2 cellular contexts compared by ENCODE assay signal in the genomic region with DNA sequence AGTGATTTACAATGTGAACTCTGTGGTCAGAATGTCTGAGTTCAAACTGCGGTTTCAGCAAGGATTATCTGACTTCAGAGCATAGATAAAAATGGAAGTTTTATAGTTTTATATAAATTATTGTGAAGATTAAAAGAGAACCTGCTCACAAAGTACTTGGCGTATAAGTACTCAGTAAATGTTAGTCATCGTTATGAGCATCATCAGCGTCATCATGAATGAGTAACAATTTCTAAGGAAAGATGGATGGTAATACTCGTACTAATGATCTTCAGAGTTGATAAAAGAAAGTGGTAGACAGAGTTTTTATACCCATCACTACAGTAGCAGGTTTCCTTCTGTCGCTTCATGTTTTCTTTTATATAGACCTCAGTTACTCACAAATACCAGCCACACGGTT.
TF ChIP-seq lines count a peak whose summit lies in the region.

No MANE protein-coding gene starts in this region.

TF ChIP-seq in SK-N-SH, 30 proteins besides CTCF, POLR2A, EP300 and RAD21 (continued from another document):
- TF ChIP-seq, protein P1, sequence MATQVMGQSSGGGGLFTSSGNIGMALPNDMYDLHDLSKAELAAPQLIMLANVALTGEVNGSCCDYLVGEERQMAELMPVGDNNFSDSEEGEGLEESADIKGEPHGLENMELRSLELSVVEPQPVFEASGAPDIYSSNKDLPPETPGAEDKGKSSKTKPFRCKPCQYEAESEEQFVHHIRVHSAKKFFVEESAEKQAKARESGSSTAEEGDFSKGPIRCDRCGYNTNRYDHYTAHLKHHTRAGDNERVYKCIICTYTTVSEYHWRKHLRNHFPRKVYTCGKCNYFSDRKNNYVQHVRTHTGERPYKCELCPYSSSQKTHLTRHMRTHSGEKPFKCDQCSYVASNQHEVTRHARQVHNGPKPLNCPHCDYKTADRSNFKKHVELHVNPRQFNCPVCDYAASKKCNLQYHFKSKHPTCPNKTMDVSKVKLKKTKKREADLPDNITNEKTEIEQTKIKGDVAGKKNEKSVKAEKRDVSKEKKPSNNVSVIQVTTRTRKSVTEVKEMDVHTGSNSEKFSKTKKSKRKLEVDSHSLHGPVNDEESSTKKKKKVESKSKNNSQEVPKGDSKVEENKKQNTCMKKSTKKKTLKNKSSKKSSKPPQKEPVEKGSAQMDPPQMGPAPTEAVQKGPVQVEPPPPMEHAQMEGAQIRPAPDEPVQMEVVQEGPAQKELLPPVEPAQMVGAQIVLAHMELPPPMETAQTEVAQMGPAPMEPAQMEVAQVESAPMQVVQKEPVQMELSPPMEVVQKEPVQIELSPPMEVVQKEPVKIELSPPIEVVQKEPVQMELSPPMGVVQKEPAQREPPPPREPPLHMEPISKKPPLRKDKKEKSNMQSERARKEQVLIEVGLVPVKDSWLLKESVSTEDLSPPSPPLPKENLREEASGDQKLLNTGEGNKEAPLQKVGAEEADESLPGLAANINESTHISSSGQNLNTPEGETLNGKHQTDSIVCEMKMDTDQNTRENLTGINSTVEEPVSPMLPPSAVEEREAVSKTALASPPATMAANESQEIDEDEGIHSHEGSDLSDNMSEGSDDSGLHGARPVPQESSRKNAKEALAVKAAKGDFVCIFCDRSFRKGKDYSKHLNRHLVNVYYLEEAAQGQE (IDR thresholded peaks at IDR 0.05; ENCODE audit: low read depth, low read length): no peak
- no peak for TF ChIP-seq FOXJ3 (CRISPR knock-in tag; IDR thresholded peaks at IDR 0.05)

TF ChIP-seq in SK-N-SH treated with all-trans-retinoic acid at 6 μM for 48 hours, 23 proteins besides CTCF, POLR2A, EP300 and RAD21 (continued from another document):
- TF ChIP-seq, protein P2, sequence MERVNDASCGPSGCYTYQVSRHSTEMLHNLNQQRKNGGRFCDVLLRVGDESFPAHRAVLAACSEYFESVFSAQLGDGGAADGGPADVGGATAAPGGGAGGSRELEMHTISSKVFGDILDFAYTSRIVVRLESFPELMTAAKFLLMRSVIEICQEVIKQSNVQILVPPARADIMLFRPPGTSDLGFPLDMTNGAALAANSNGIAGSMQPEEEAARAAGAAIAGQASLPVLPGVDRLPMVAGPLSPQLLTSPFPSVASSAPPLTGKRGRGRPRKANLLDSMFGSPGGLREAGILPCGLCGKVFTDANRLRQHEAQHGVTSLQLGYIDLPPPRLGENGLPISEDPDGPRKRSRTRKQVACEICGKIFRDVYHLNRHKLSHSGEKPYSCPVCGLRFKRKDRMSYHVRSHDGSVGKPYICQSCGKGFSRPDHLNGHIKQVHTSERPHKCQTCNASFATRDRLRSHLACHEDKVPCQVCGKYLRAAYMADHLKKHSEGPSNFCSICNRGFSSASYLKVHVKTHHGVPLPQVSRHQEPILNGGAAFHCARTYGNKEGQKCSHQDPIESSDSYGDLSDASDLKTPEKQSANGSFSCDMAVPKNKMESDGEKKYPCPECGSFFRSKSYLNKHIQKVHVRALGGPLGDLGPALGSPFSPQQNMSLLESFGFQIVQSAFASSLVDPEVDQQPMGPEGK (CRISPR knock-in tag; IDR thresholded peaks at IDR 0.05; ENCODE audit: borderline replicate concordance): no peak
- TF ChIP-seq TOX (CRISPR knock-in tag; IDR thresholded peaks at IDR 0.05; ENCODE audit: borderline replicate concordance): no peak; the same call in 1 of the 2 replicates
- TF ChIP-seq CREB5 (CRISPR knock-in tag; IDR thresholded peaks at IDR 0.05; ENCODE audit: low read depth): no peak
- TF ChIP-seq GLIS3 (CRISPR knock-in tag; IDR thresholded peaks at IDR 0.05): no peak
